ENCODE assay signal across 15 cellular contexts in the genomic region with DNA sequence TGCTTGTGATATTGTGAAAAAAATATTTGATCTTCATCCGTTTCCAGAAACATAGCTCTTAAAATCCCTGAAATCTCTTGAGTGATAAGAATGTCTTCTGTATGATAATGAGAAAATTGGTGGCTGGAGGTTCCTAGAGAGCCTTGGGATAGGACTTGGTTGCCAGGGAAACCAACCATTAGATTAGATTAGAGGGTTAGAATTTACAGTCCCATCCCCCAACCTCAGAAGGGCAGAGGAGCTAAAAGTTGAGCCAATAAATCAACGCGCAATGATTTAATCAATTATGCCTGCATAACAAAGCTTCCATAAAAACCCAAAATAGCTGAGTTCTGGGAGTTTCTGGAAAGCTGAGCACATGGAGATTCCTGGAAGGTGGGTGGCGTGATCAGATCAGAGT. TPM values are rescaled to one million over a fixed set of nuclear protein-coding genes. Genes with fewer than 3 reads are reported as not detected.
DNase-seq lines count a peak whose midpoint lies in the region; ATAC-seq and TF ChIP-seq lines count a peak whose summit lies in the region.
"Had no signal": no experiment of that assay in that cellular context is flagged by ENCODE, and none has a peak within 500 bp of the region (broad histone marks: within the 10 kb centered on the region; RNA-seq: fewer than 3 reads in every experiment).

No MANE protein-coding gene starts in this region.

- H3K36me3 ChIP-seq in HEK293 (ENCODE audit: control insufficient read depth in 2 of 2, insufficient read depth in 1 of 2, low read length in 2 of 2) (peaks cover 18 to 45% of the 10 kb centered on the region in 2 experiments), body of pancreas (replicated peaks in 1 of 2; ENCODE audit: insufficient read depth in 1 of 2, low read depth in 2 of 2) (peaks cover 0 to 19% of the 10 kb centered on the region in 2 donors), osteoblast (ENCODE audit: insufficient read depth, low read length) (peaks cover 18% of the 10 kb centered on the region)

- TF ChIP-seq CTCF in HEK293 (tag by site-specific recombination; IDR thresholded peaks at IDR 0.05) (no peak), body of pancreas (IDR thresholded peaks at IDR 0.05) (no peak), osteoblast (IDR thresholded peaks at IDR 0.05; ENCODE audit: extremely low read depth, low read depth, low read length) (no peak)

- H3K9me3 ChIP-seq in HEK293 (ENCODE audit: control insufficient read depth, insufficient read depth, low read depth, low read length) = no peaks in the 10 kb centered on the region
- no peaks in the 10 kb centered on the region for H3K9me3 ChIP-seq in body of pancreas
- H3K9me3 ChIP-seq in osteoblast (ENCODE audit: low read depth, low read length) = no peaks in the 10 kb centered on the region

- no peaks in the 10 kb centered on the region for H4K20me1 ChIP-seq in osteoblast (ENCODE audit: insufficient read depth, low read length)

- H3K4me1 ChIP-seq in HEK293 (ENCODE audit: control insufficient read depth, insufficient read depth, low read length) = peaks cover 9% of the 10 kb centered on the region; the same call in 1 of the 2 replicates
- H3K4me1 ChIP-seq in body of pancreas = peaks cover 84% of the 10 kb centered on the region
- H3K4me1 ChIP-seq in osteoblast (ENCODE audit: insufficient read depth, low read length) = no peaks in the 10 kb centered on the region

- TF ChIP-seq POLR2A in body of pancreas (IDR thresholded peaks at IDR 0.05) = no peak

- peaks cover 28% of the 10 kb centered on the region for H3K79me2 ChIP-seq in osteoblast (ENCODE audit: insufficient read depth, low read length)

- CTCF ChIA-PET in HEK293 (lab: Yijun Ruan, JAX) = interaction anchor here (0.5 kb wide), 1 partner anchor 756 kb away, joined by 3 read pairs; no protein-coding TSS in a partner anchor

- POLR2A ChIA-PET in HEK293 (lab: Yijun Ruan, JAX) = no interaction called here

- intact Hi-C loops in body of pancreas (cut with DNase I) = no loop called here

- H3K4me3 ChIP-seq in HEK293 (ENCODE audit: low read depth, low read length) (no peak overlapping the region), body of pancreas (no peak overlapping the region), osteoblast (ENCODE audit: insufficient read depth, low read length) (no peak overlapping the region)
- H3K4me3 ChIP-seq: GM12878, GM23248 had no signal

- H3K27ac ChIP-seq in HEK293 (ENCODE audit: extremely low read depth, low read depth, low read length) (no peak overlapping the region), body of pancreas (peak overlapping the region in 3 of 4 donors; percentile 8 to 56 (median 9)), osteoblast (ENCODE audit: low read depth, low read length) (no peak overlapping the region)
- H3K27ac ChIP-seq: GM23248 had no signal

- H3K4me2 ChIP-seq in osteoblast (ENCODE audit: insufficient read depth, low read length) = no peak overlapping the region

- 48 to 51% methylated on average over 4 of the region's 4 CpGs for WGBS in body of pancreas, 2 donors

- ATAC-seq in body of pancreas (peak; percentile 30), left lobe of liver (no peak)
- ATAC-seq: HCT116 had no signal

- no peak overlapping the region for H2AFZ ChIP-seq in osteoblast (ENCODE audit: low read length)
- H2AFZ ChIP-seq: GM23248 had no signal

- H3K27me3 ChIP-seq in body of pancreas (no peaks in the 10 kb centered on the region), osteoblast (ENCODE audit: insufficient read depth, low read length) (no peaks in the 10 kb centered on the region)

- DNase-seq in SK-N-DZ (ENCODE audit: low spot score) (peak; percentile 91), body of pancreas (no peak), osteoblast (ENCODE audit: insufficient read length, low spot score, missing footprints) (peak; percentile 52), DMS 273 treated with DMSO at 0.1 percent for 48 hours (lab: John Stamatoyannopoulos, UW) (no peak), left lobe of liver (ENCODE audit: low spot score) (no peak)
- no peak for DNase-seq in stimulated activated CD4-positive, alpha-beta T cell treated with anti-CD3 and anti-CD28 coated beads, Interleukin-4, amount 100 ng/mL, for 1 hour
- DNase-seq: ACHN; C1 segment of cervical spinal cord; Calu3; CD4-positive, alpha-beta T cell; DMS79; GM23248 had no signal

TF ChIP-seq in HEK293, 187 proteins besides CTCF, POLR2A, EP300 and RAD21:
- TF ChIP-seq, protein P1, sequence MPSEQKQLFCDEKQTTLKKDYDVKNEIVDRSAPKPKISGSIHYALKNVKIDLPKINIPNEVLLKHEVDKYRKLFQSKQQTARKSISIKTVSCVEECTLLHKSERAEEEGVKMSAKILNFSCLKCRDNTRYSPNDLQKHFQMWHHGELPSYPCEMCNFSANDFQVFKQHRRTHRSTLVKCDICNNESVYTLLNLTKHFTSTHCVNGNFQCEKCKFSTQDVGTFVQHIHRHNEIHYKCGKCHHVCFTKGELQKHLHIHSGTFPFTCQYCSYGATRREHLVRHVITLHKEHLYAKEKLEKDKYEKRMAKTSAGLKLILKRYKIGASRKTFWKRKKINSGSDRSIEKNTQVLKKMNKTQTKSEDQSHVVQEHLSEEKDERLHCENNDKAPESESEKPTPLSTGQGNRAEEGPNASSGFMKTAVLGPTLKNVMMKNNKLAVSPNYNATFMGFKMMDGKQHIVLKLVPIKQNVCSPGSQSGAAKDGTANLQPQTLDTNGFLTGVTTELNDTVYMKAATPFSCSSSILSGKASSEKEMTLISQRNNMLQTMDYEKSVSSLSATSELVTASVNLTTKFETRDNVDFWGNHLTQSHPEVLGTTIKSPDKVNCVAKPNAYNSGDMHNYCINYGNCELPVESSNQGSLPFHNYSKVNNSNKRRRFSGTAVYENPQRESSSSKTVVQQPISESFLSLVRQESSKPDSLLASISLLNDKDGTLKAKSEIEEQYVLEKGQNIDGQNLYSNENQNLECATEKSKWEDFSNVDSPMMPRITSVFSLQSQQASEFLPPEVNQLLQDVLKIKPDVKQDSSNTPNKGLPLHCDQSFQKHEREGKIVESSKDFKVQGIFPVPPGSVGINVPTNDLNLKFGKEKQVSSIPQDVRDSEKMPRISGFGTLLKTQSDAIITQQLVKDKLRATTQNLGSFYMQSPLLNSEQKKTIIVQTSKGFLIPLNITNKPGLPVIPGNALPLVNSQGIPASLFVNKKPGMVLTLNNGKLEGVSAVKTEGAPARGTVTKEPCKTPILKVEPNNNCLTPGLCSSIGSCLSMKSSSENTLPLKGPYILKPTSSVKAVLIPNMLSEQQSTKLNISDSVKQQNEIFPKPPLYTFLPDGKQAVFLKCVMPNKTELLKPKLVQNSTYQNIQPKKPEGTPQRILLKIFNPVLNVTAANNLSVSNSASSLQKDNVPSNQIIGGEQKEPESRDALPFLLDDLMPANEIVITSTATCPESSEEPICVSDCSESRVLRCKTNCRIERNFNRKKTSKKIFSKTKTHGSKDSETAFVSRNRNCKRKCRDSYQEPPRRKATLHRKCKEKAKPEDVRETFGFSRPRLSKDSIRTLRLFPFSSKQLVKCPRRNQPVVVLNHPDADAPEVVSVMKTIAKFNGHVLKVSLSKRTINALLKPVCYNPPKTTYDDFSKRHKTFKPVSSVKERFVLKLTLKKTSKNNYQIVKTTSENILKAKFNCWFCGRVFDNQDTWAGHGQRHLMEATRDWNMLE (tag by site-specific recombination; conservative IDR thresholded peaks at IDR 0.05; ENCODE audit: low read depth) = no peak
- TF ChIP-seq, protein P2, sequence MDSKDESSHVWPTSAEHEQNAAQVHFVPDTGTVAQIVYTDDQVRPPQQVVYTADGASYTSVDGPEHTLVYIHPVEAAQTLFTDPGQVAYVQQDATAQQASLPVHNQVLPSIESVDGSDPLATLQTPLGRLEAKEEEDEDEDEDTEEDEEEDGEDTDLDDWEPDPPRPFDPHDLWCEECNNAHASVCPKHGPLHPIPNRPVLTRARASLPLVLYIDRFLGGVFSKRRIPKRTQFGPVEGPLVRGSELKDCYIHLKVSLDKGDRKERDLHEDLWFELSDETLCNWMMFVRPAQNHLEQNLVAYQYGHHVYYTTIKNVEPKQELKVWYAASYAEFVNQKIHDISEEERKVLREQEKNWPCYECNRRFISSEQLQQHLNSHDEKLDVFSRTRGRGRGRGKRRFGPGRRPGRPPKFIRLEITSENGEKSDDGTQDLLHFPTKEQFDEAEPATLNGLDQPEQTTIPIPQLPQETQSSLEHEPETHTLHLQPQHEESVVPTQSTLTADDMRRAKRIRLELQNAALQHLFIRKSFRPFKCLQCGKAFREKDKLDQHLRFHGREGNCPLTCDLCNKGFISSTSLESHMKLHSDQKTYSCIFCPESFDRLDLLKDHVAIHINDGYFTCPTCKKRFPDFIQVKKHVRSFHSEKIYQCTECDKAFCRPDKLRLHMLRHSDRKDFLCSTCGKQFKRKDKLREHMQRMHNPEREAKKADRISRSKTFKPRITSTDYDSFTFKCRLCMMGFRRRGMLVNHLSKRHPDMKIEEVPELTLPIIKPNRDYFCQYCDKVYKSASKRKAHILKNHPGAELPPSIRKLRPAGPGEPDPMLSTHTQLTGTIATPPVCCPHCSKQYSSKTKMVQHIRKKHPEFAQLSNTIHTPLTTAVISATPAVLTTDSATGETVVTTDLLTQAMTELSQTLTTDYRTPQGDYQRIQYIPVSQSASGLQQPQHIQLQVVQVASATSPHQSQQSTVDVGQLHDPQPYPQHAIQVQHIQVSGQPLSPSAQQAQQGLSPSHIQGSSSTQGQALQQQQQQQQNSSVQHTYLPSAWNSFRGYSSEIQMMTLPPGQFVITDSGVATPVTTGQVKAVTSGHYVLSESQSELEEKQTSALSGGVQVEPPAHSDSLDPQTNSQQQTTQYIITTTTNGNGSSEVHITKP (tag by site-specific recombination; IDR thresholded peaks at IDR 0.05) = no peak
- TF ChIP-seq, protein P3, sequence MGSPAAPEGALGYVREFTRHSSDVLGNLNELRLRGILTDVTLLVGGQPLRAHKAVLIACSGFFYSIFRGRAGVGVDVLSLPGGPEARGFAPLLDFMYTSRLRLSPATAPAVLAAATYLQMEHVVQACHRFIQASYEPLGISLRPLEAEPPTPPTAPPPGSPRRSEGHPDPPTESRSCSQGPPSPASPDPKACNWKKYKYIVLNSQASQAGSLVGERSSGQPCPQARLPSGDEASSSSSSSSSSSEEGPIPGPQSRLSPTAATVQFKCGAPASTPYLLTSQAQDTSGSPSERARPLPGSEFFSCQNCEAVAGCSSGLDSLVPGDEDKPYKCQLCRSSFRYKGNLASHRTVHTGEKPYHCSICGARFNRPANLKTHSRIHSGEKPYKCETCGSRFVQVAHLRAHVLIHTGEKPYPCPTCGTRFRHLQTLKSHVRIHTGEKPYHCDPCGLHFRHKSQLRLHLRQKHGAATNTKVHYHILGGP (tag by site-specific recombination; IDR thresholded peaks at IDR 0.05) = 0 out of 2 replicates have a peak, but pooled peaks have one; percentile 8

RNA-seq across cellular contexts. Expression of a gene that starts 10.6 kb away (rescaled TPM):
- polyA plus RNA-seq in SK-N-DZ (2014; cell fraction: cytosol; rRNA removed) = 18.2 and 21.1 TPM in 2 replicates
- 12.9 and 13.3 TPM in 2 replicates for polyA plus RNA-seq in SK-N-DZ (2014; cell fraction: nucleus; rRNA removed)
- total RNA-seq in body of pancreas (100 to 1,000 TPM; 183 to 268 TPM), osteoblast (132 and 151 TPM in 2 replicates), left lobe of liver (128 TPM)

Comparison
In these comparisons a context has a peak if more than half of its experiments do, and no peak if none do; other contexts are left out.
1. H3K27ac ChIP-seq: peak in body of pancreas (3 of 4); none in HEK293 (single experiment) and osteoblast (single experiment).
2. DNase-seq: peak in SK-N-DZ (single experiment) and osteoblast (single experiment); none in body of pancreas (0 of 4), stimulated activated CD4-positive, alpha-beta T cell treated with anti-CD3 and anti-CD28 coated beads, Interleukin-4, amount 100 ng/mL, for 1 hour (single experiment), DMS 273 treated with DMSO at 0.1 percent for 48 hours (single experiment) and left lobe of liver (single experiment).